ENCODE assay signal across 31 cellular contexts in the genomic region with DNA sequence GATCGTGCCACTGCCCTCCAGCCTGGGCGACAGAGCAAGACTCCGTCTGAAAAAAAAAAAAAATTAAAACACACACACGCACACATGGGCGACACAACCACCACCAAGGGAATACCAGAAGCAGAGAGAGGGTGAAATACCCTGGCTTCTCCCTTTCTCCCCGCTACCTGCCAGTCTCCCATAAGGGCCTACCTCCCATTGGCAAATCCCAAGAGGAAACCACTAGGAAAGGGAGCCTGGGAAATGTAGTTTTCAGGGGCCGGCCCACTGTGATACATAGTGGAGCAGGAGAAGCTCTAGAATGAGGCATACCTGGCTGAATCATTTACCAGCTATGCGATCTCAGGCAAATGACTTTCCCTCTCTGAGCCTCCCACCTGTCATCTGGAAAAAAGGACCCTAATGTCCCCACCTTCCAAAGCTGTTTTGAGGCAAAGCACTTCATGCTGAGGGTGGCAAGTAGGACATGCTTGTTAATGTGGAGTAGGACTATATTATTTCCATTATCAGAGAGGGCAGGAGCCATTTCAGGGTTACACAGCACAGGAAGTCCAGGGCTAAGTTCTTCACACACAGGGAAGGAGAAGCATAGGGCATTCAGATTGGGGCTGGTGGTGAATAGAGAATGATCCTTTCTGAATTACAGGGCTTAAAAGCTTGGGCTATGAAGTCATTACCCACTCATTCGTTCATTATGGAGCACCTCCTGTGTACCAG. TPM values are rescaled to one million over a fixed set of nuclear protein-coding genes. Genes with fewer than 3 reads are reported as not detected.
DNase-seq lines count a peak whose midpoint lies in the region; ATAC-seq and TF ChIP-seq lines count a peak whose summit lies in the region.
"Had no signal": no experiment of that assay in that cellular context is flagged by ENCODE, and none has a peak within 500 bp of the region (broad histone marks: within the 10 kb centered on the region; RNA-seq: fewer than 3 reads in every experiment).

No MANE protein-coding gene starts in this region.

- H3K4me1 ChIP-seq in HEK293 (ENCODE audit: control insufficient read depth, insufficient read depth, low read length) (no peaks in the 10 kb centered on the region), Panc1 (ENCODE audit: control insufficient read depth, insufficient read depth, low read length) (no peaks in the 10 kb centered on the region), hepatocyte (ENCODE audit: insufficient read depth) (no peaks in the 10 kb centered on the region)
- H3K4me1 ChIP-seq: esophagus muscularis mucosa, gastrocnemius medialis, parathyroid adenoma, Peyer's patch, right atrium auricular region, SJCRH30, spleen, suprapubic skin had no signal

- intact Hi-C loops in Panc1 (cut with micrococcal nuclease; ENCODE audit: unreplicated experiment) = no loop called here

- no peaks in the 10 kb centered on the region for H3K9me3 Mint-ChIP-seq in osteocyte (ENCODE audit: unreplicated experiment)
- H3K9me3 Mint-ChIP-seq: activated T-cell treated with anti-CD3 and anti-CD28 coated beads, Interleukin-2, amount 50 U/mL, for 72 hours; CD8-positive, alpha-beta memory T cell; nephron; stimulated activated memory B cell treated with anti-CD40 and anti-IgM and Interleukin-4, amounts not matched to agents 10 μg/mL and 1 μg/mL and 100 μg/mL, for 72 hours had no signal

- H3K4me3 Mint-ChIP-seq in osteocyte (ENCODE audit: unreplicated experiment) = no peak overlapping the region
- H3K4me3 Mint-ChIP-seq: activated CD8-positive, alpha-beta memory T cell treated with anti-CD3 and anti-CD28 coated beads, Interleukin-2, amount 10 ng/mL, durations not matched to agents 7 days and 5 days; activated T-cell treated with anti-CD3 and anti-CD28 coated beads, Interleukin-2, amount 50 U/mL, for 72 hours; CD8-positive, alpha-beta memory T cell; nephron; stimulated activated memory B cell treated with anti-CD40 and anti-IgM and Interleukin-4, amounts not matched to agents 10 μg/mL and 1 μg/mL and 100 μg/mL, for 72 hours; T-helper 17 cell had no signal

- H3K27ac ChIP-seq in HEK293 (ENCODE audit: extremely low read depth, low read depth, low read length) (no peak overlapping the region), Panc1 (ENCODE audit: low read length) (no peak overlapping the region), hepatocyte (no peak overlapping the region)
- H3K27ac ChIP-seq: brain microvascular endothelial cell, esophagus muscularis mucosa, gastrocnemius medialis, parathyroid adenoma, Peyer's patch, right atrium auricular region, SJCRH30, spleen, suprapubic skin had no signal

- peaks cover 5% of the 10 kb centered on the region for H3K4me1 Mint-ChIP-seq in osteocyte (ENCODE audit: unreplicated experiment)
- H3K4me1 Mint-ChIP-seq: activated CD8-positive, alpha-beta memory T cell treated with anti-CD3 and anti-CD28 coated beads, Interleukin-2, amount 10 ng/mL, durations not matched to agents 7 days and 5 days; CD8-positive, alpha-beta memory T cell; nephron; stimulated activated memory B cell treated with anti-CD40 and anti-IgM and Interleukin-4, amounts not matched to agents 10 μg/mL and 1 μg/mL and 100 μg/mL, for 72 hours had no signal

- no peaks in the 10 kb centered on the region for H3K36me3 ChIP-seq in HEK293 (ENCODE audit: control insufficient read depth in 2 of 2, insufficient read depth in 1 of 2, low read length in 2 of 2)
- peaks cover 4% of the 10 kb centered on the region; the same call in 1 of the 2 replicates for H3K36me3 ChIP-seq in Panc1 (ENCODE audit: control insufficient read depth, insufficient read depth, low read length)
- no peaks in the 10 kb centered on the region for H3K36me3 ChIP-seq in hepatocyte (replicated peaks; ENCODE audit: insufficient read depth, low read depth)
- H3K36me3 ChIP-seq: gastrocnemius medialis had no signal

- no peaks in the 10 kb centered on the region for H3K9me2 ChIP-seq in hepatocyte (replicated peaks; ENCODE audit: insufficient read depth)

- H3K36me3 Mint-ChIP-seq in osteocyte (ENCODE audit: unreplicated experiment) = peaks cover 54% of the 10 kb centered on the region
- H3K36me3 Mint-ChIP-seq: activated CD8-positive, alpha-beta memory T cell treated with anti-CD3 and anti-CD28 coated beads, Interleukin-2, amount 10 ng/mL, durations not matched to agents 7 days and 5 days; CD8-positive, alpha-beta memory T cell; stimulated activated memory B cell treated with anti-CD40 and anti-IgM and Interleukin-4, amounts not matched to agents 10 μg/mL and 1 μg/mL and 100 μg/mL, for 72 hours had no signal

- POLR2A ChIA-PET in HEK293 (lab: Yijun Ruan, JAX) (interaction anchor here (0.6 to 0.9 kb wide), 3 partner anchors 13 to 24 kb away, joined by 3 read pairs; a partner anchor contains a TSS), Panc1 (lab: Charles Lee) (no interaction called here)

- no peak overlapping the region for H3K4me2 ChIP-seq in hepatocyte

- H3K27ac Mint-ChIP-seq in osteocyte (ENCODE audit: unreplicated experiment) = no peak overlapping the region
- H3K27ac Mint-ChIP-seq: activated CD8-positive, alpha-beta memory T cell treated with anti-CD3 and anti-CD28 coated beads, Interleukin-2, amount 10 ng/mL, durations not matched to agents 7 days and 5 days; activated T-cell treated with anti-CD3 and anti-CD28 coated beads, Interleukin-2, amount 50 U/mL, for 72 hours; nephron; stimulated activated memory B cell treated with anti-CD40 and anti-IgM and Interleukin-4, amounts not matched to agents 10 μg/mL and 1 μg/mL and 100 μg/mL, for 72 hours; T-helper 17 cell had no signal

- BruUV-seq in Panc1 (replicated peaks; lab: Mats Ljungman, UMichigan) = no TSS peak

- DNase-seq in NCI-H526 (lab: John Stamatoyannopoulos, UW) = peak; percentile 21 to 51
- no peak for DNase-seq in NCI-H526 treated with DMSO at 0.1 percent for 48 hours (lab: John Stamatoyannopoulos, UW)
- no peak for DNase-seq in Panc1 (ENCODE audit: low read depth, low spot score)
- DNase-seq in iPS-NIHi7 (ENCODE audit: extremely low spot score) = peak; percentile 36
- DNase-seq in hepatocyte (ENCODE audit: low spot score) = no peak
- DNase-seq in DMS114 treated with DMSO at 0.1 percent for 48 hours (lab: John Stamatoyannopoulos, UW; ENCODE audit: unreplicated experiment) = no peak
- DNase-seq in osteocyte (ENCODE audit: extremely low spot score, unreplicated experiment) = no peak
- DNase-seq: activated CD4-positive, alpha-beta T cell treated with anti-CD3 and anti-CD28 coated beads, Interleukin-2, amount 50 U/mL, for 1 hour; activated CD8-positive, alpha-beta memory T cell treated with anti-CD3 and anti-CD28 coated beads, Interleukin-2, amount 10 ng/mL, durations not matched to agents 7 days and 5 days; activated naive CD4-positive, alpha-beta T cell treated with Interleukin-2 at 50 U/mL for 16 hours; activated T-cell treated with anti-CD3 and anti-CD28 coated beads, Interleukin-2, amount 50 U/mL, for 72 hours; brain microvascular endothelial cell; CD8-positive, alpha-beta memory T cell; effector CD4-positive, alpha-beta T cell; gastrocnemius medialis; hypothalamus; NCI-H1436 treated with DMSO at 0.1 percent for 48 hours; NCI-H2171 treated with DMSO at 0.1 percent for 48 hours; NCI-H774; Peyer's patch; SJCRH30; spleen; stimulated activated CD4-positive, alpha-beta T cell treated with anti-CD3 and anti-CD28 coated beads, Interleukin-2, amount 100 ng/mL, for 48 hours; T-helper 17 cell had no signal

- H4K20me1 ChIP-seq in hepatocyte (ENCODE audit: insufficient read depth, poor library complexity, severe bottlenecking) = no peaks in the 10 kb centered on the region

- in situ Hi-C loops in Panc1 (cut with HindIII; ENCODE audit: low pct_unique_long_range_greater_than_20kb, low sequenced_read_pairs) = no loop called here

- no peak overlapping the region for H2AFZ ChIP-seq in hepatocyte
- H2AFZ ChIP-seq: parathyroid adenoma had no signal

- ATAC-seq in Panc1 = peak; percentile 63
- ATAC-seq: activated CD8-positive, alpha-beta memory T cell treated with anti-CD3 and anti-CD28 coated beads, Interleukin-2, amount 10 ng/mL, durations not matched to agents 7 days and 5 days; activated T-cell treated with anti-CD3 and anti-CD28 coated beads, Interleukin-2, amount 50 U/mL, for 72 hours; gastrocnemius medialis; stimulated activated memory B cell treated with anti-CD40 and anti-IgM and Interleukin-4, amounts not matched to agents 10 μg/mL and 1 μg/mL and 100 μg/mL, for 72 hours; T-helper 17 cell had no signal

- no peak overlapping the region for H3K4me3 ChIP-seq in HEK293 (ENCODE audit: low read depth, low read length)
- H3K4me3 ChIP-seq in Panc1 (ENCODE audit: low read depth in 2 of 2, low read length in 2 of 2) = no peak overlapping the region
- no peak overlapping the region for H3K4me3 ChIP-seq in hepatocyte
- H3K4me3 ChIP-seq: esophagus muscularis mucosa, gastrocnemius medialis, Peyer's patch, right atrium auricular region, SJCRH30, spleen, suprapubic skin had no signal

- WGBS in hepatocyte (ENCODE audit: low lambda C conversion rate, missing lambda C conversion rate) = 97% methylated on average over 9 of the region's 9 CpGs

- CTCF ChIA-PET in HEK293 (lab: Yijun Ruan, JAX) = interaction anchor here (0.9 to 2.9 kb wide), 5 partner anchors 11 to 123 kb away, joined by 3 to 15 read pairs (median 4); a partner anchor contains a TSS
- CTCF ChIA-PET in Panc1 (lab: Charles Lee) = no interaction called here

- no peaks in the 10 kb centered on the region for H3K27me3 ChIP-seq in Panc1 (ENCODE audit: control insufficient read depth, insufficient read depth, low read length)
- no peaks in the 10 kb centered on the region for H3K27me3 ChIP-seq in hepatocyte
- H3K27me3 ChIP-seq: brain microvascular endothelial cell, esophagus muscularis mucosa, gastrocnemius medialis, Peyer's patch, right atrium auricular region, SJCRH30, suprapubic skin had no signal

- no peaks in the 10 kb centered on the region for H3K9me3 ChIP-seq in HEK293 (ENCODE audit: control insufficient read depth, insufficient read depth, low read depth, low read length)
- H3K9me3 ChIP-seq in Panc1 (ENCODE audit: control insufficient read depth, insufficient read depth, low read depth, low read length) = no peaks in the 10 kb centered on the region
- H3K9me3 ChIP-seq in hepatocyte (ENCODE audit: low read depth) = no peaks in the 10 kb centered on the region
- H3K9me3 ChIP-seq: esophagus muscularis mucosa, gastrocnemius medialis, Peyer's patch, right atrium auricular region, SJCRH30, spleen, suprapubic skin had no signal

- H3K27me3 Mint-ChIP-seq in osteocyte (ENCODE audit: unreplicated experiment) = no peaks in the 10 kb centered on the region

- H3K79me2 ChIP-seq in hepatocyte = no peaks in the 10 kb centered on the region
- H3K79me2 ChIP-seq: parathyroid adenoma had no signal

- TF ChIP-seq CTCF in HEK293 (tag by site-specific recombination; IDR thresholded peaks at IDR 0.05) (no peak), Panc1 (IDR thresholded peaks at IDR 0.05) (no peak), hepatocyte (IDR thresholded peaks at IDR 0.05; ENCODE audit: poor library complexity) (no peak), osteocyte (IDR thresholded peaks at IDR 0.05) (no peak)

RNA-seq across cellular contexts. Expression of a gene that starts 14.3 kb away (rescaled TPM):
- total RNA-seq in Panc1 (2021; ENCODE audit: unreplicated experiment) = 183 TPM
- 148 TPM for polyA plus RNA-seq in Panc1 (2012; ENCODE audit: insufficient read length)
- 92.8 and 98.5 TPM in 2 replicates for total RNA-seq in hepatocyte
- 111 and 115 TPM in 2 replicates for polyA plus RNA-seq in hepatocyte
- 226 and 237 TPM in 2 replicates for total RNA-seq in osteocyte

RNA-seq across cellular contexts. Expression of a gene that starts 30.8 kb away (rescaled TPM):
- 128 TPM for total RNA-seq in Panc1 (2021; ENCODE audit: unreplicated experiment)
- 87.2 TPM for polyA plus RNA-seq in Panc1 (2012; ENCODE audit: insufficient read length)
- 35.0 and 45.9 TPM in 2 replicates for total RNA-seq in hepatocyte
- 15.0 and 17.3 TPM in 2 replicates for polyA plus RNA-seq in hepatocyte
- 250 and 265 TPM in 2 replicates for total RNA-seq in osteocyte

RNA-seq across cellular contexts. Expression of a gene that starts 56.8 kb away (rescaled TPM):
- total RNA-seq in Panc1 (2021; ENCODE audit: unreplicated experiment) (8.5 TPM), hepatocyte (8.5 and 11.6 TPM in 2 replicates), osteocyte (not detected in 2 replicates)
- 10.0 TPM for polyA plus RNA-seq in Panc1 (2012; ENCODE audit: insufficient read length)
- 23.7 and 26.0 TPM in 2 replicates for polyA plus RNA-seq in hepatocyte
- total RNA-seq: CD8-positive, alpha-beta memory T cell; SJCRH30 had no signal
- polyA plus RNA-seq: CD8-positive, alpha-beta memory T cell had no signal

Comparison
In these comparisons a context has a peak if more than half of its experiments do, and no peak if none do; other contexts are left out.
1. DNase-seq: peak in NCI-H526 (2 of 2) and iPS-NIHi7 (single experiment); none in NCI-H526 treated with DMSO at 0.1 percent for 48 hours (single experiment), Panc1 (single experiment), hepatocyte (single experiment), DMS114 treated with DMSO at 0.1 percent for 48 hours (single experiment) and osteocyte (single experiment).